ENCODE assay signal across 10 cellular contexts in genomic region chr11:62253999-62254542, GRCh38. TPM values are rescaled to one million over a fixed set of nuclear protein-coding genes. Genes with fewer than 3 reads are reported as not detected.
"Had no signal": no experiment of that assay in that cellular context is flagged by ENCODE, and none has a peak within 500 bp of the region (broad histone marks: within the 10 kb centered on the region; RNA-seq: fewer than 3 reads in every experiment).

No MANE protein-coding gene starts in this region.

- H3K4me1 Mint-ChIP-seq: IgD-negative memory B cell had no signal

- FAIRE-seq: HepG2, HTR-8/SVneo, K562 had no signal

- H3K27ac Mint-ChIP-seq: IgD-negative memory B cell had no signal

- H3K27ac ChIP-seq: HL-60 had no signal

- DNase-seq: IMR-90, KBM-7, KG1 had no signal

- H3K4me3 ChIP-seq: K562 had no signal

- H3K4me3 Mint-ChIP-seq: IgD-negative memory B cell had no signal

- ATAC-seq: HepG2, K562 had no signal

RNA-seq across cellular contexts. Expression of gene SCGB1D2, which starts 12.0 kb away (rescaled TPM):
- total RNA-seq: HepG2, HT-29, HT1080, IMR-90, K562 had no signal
- polyA plus RNA-seq: HepG2, IgD-negative memory B cell, IMR-90, K562 had no signal

RNA-seq across cellular contexts. Expression of gene SCGB2A2, which starts 15.9 kb away (rescaled TPM):
- total RNA-seq: HepG2, HT-29, HT1080, IMR-90, K562 had no signal
- polyA plus RNA-seq: IgD-negative memory B cell, IMR-90, K562 had no signal

RNA-seq across cellular contexts. Expression of gene SCGB1D4, which starts 44.8 kb away (rescaled TPM):
- total RNA-seq: HepG2, HT-29, HT1080, IMR-90, K562 had no signal
- polyA plus RNA-seq: HepG2, IgD-negative memory B cell, IMR-90, K562 had no signal

RNA-seq across cellular contexts. Expression of gene SCGB2A1, which starts 45.6 kb away (rescaled TPM):
- total RNA-seq: HepG2, HT-29, HT1080, IMR-90, K562 had no signal
- polyA plus RNA-seq: HepG2, IgD-negative memory B cell, IMR-90, K562 had no signal
